12 cellular contexts compared by ENCODE assay signal in the genomic region with DNA sequence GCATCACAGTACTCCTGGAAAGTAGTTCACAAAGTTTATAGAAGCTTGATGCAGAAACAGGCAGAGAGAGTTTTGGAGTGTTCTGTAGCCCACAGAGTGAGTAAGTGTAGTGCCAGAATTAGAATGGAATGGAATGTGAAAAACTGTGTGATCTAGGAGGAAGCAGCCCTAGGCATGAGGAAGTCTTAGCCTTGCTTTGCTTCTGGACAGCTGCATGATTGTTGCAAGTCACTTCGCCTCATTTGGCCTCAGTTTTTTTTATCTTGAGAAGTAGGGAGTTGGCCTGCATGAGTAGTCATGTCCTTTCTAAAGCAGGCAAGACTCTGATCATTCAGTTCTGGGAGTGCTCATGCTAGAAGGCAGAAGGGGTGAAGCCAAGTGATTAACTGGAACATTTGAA. TPM values are rescaled to one million over a fixed set of nuclear protein-coding genes. Genes with fewer than 3 reads are reported as not detected.
DNase-seq lines count a peak whose midpoint lies in the region; ATAC-seq and TF ChIP-seq lines count a peak whose summit lies in the region.
"Had no signal": no experiment of that assay in that cellular context is flagged by ENCODE, and none has a peak within 500 bp of the region (broad histone marks: within the 10 kb centered on the region; RNA-seq: fewer than 3 reads in every experiment).

No MANE protein-coding gene starts in this region.

- POLR2A ChIA-PET in PC-9 (lab: Charles Lee; ENCODE audit: unreplicated experiment) (interaction anchor here (0.6 kb wide), 1 partner anchor 330 kb away, joined by 3 read pairs; no protein-coding TSS in a partner anchor), WTC11 (lab: Charles Lee) (no interaction called here)

- no peak overlapping the region for H3K27ac Mint-ChIP-seq in effector memory CD8-positive, alpha-beta T cell
- no peak overlapping the region for H3K27ac Mint-ChIP-seq in WTC11
- H3K27ac Mint-ChIP-seq: activated T-helper 17 cell treated with anti-CD3 and anti-CD28 coated beads, Interleukin-2, amount 50 U/mL, for 72 hours; stimulated activated naive CD8-positive, alpha-beta T cell treated with anti-CD3 and anti-CD28 coated beads, Interleukin-15, amount 100 ng/mL, for 72 hours had no signal

- H3K4me1 Mint-ChIP-seq in effector memory CD8-positive, alpha-beta T cell (ENCODE audit: low read depth in 2 of 2): no peaks in the 10 kb centered on the region
- H3K4me1 Mint-ChIP-seq in WTC11: no peaks in the 10 kb centered on the region
- H3K4me1 Mint-ChIP-seq: activated T-helper 17 cell treated with anti-CD3 and anti-CD28 coated beads, Interleukin-2, amount 50 U/mL, for 72 hours; stimulated activated naive CD8-positive, alpha-beta T cell treated with anti-CD3 and anti-CD28 coated beads, Interleukin-15, amount 100 ng/mL, for 72 hours had no signal

- intact Hi-C loops in PC-9 (cut with micrococcal nuclease; ENCODE audit: unreplicated experiment): no loop called here

- CTCF ChIA-PET in PC-9 (lab: Charles Lee) (interaction anchor here (0.6 to 1.5 kb wide), 3 partner anchors 35 to 296 kb away, joined by 3 read pairs; no protein-coding TSS in a partner anchor), WTC11 (lab: Charles Lee) (no interaction called here)

- H4K20me1 ChIP-seq in PC-9 (ENCODE audit: insufficient read depth): no peaks in the 10 kb centered on the region

- H3F3A ChIP-seq in PC-9 (ENCODE audit: insufficient read depth, low read depth): peaks cover 14% of the 10 kb centered on the region

- no peaks in the 10 kb centered on the region for H3K36me3 ChIP-seq in PC-9 (ENCODE audit: low read depth)
- H3K36me3 ChIP-seq: sigmoid colon had no signal

- DNase-seq in EL: peak; percentile 83
- peak; percentile 50 to 92 for DNase-seq in PC-9
- peak; percentile 75 for DNase-seq in fibroblast of villous mesenchyme (ENCODE audit: low read depth)
- peak; percentile 34 for DNase-seq in retinal pigment epithelial cell (ENCODE audit: low read depth)
- no peak for DNase-seq in effector memory CD8-positive, alpha-beta T cell
- no peak for DNase-seq in WTC11 (ENCODE audit: low spot score)
- DNase-seq in NCI-H1436 (lab: John Stamatoyannopoulos, UW): no peak
- no peak for DNase-seq in NCI-H1105 treated with DMSO at 0.1 percent for 48 hours (lab: John Stamatoyannopoulos, UW)
- DNase-seq: sigmoid colon; stimulated activated naive CD8-positive, alpha-beta T cell treated with anti-CD3 and anti-CD28 coated beads, Interleukin-15, amount 100 ng/mL, for 72 hours had no signal

- H3K4me3 ChIP-seq in PC-9: no peak overlapping the region
- H3K4me3 ChIP-seq in fibroblast of villous mesenchyme (ENCODE audit: low read depth, low read length): no peak overlapping the region
- no peak overlapping the region for H3K4me3 ChIP-seq in retinal pigment epithelial cell (ENCODE audit: low read length)
- H3K4me3 ChIP-seq: sigmoid colon had no signal

- H3K4me1 ChIP-seq in PC-9 (replicated peaks; ENCODE audit: insufficient read depth): peaks cover 20% of the 10 kb centered on the region

- H3K27ac ChIP-seq in PC-9: peak overlapping the region; percentile 57

- H3K9me3 ChIP-seq in PC-9 (ENCODE audit: insufficient read depth, low read depth): 0 out of 2 replicates have a peak, but pooled peaks cover 3% of the 10 kb centered on the region
- H3K9me3 ChIP-seq: sigmoid colon had no signal

- H3K9me3 Mint-ChIP-seq in effector memory CD8-positive, alpha-beta T cell: no peaks in the 10 kb centered on the region
- no peaks in the 10 kb centered on the region for H3K9me3 Mint-ChIP-seq in WTC11
- H3K9me3 Mint-ChIP-seq: activated T-helper 17 cell treated with anti-CD3 and anti-CD28 coated beads, Interleukin-2, amount 50 U/mL, for 72 hours; stimulated activated naive CD8-positive, alpha-beta T cell treated with anti-CD3 and anti-CD28 coated beads, Interleukin-15, amount 100 ng/mL, for 72 hours had no signal

- no peak overlapping the region for H3K4me3 Mint-ChIP-seq in effector memory CD8-positive, alpha-beta T cell
- no peak overlapping the region for H3K4me3 Mint-ChIP-seq in WTC11
- H3K4me3 Mint-ChIP-seq: activated T-helper 17 cell treated with anti-CD3 and anti-CD28 coated beads, Interleukin-2, amount 50 U/mL, for 72 hours; stimulated activated naive CD8-positive, alpha-beta T cell treated with anti-CD3 and anti-CD28 coated beads, Interleukin-15, amount 100 ng/mL, for 72 hours had no signal

- H3K9me2 ChIP-seq in PC-9 (ENCODE audit: insufficient read depth): no peaks in the 10 kb centered on the region

- H3K36me3 Mint-ChIP-seq in effector memory CD8-positive, alpha-beta T cell (ENCODE audit: insufficient read depth): no peaks in the 10 kb centered on the region
- no peaks in the 10 kb centered on the region for H3K36me3 Mint-ChIP-seq in WTC11

- peaks cover 10 to 11% of the 10 kb centered on the region in 2 donors for H3K27me3 Mint-ChIP-seq in effector memory CD8-positive, alpha-beta T cell
- H3K27me3 Mint-ChIP-seq in WTC11 (ENCODE audit: low read depth): no peaks in the 10 kb centered on the region

- H3K79me2 ChIP-seq in PC-9 (ENCODE audit: low read depth): no peaks in the 10 kb centered on the region

- peak overlapping the region; percentile 48 for H3K4me2 ChIP-seq in PC-9

- ATAC-seq in effector memory CD8-positive, alpha-beta T cell (replicated peaks): no peak
- ATAC-seq in WTC11: no peak
- ATAC-seq: activated T-helper 17 cell treated with anti-CD3 and anti-CD28 coated beads, Interleukin-2, amount 50 U/mL, for 72 hours; stimulated activated naive CD8-positive, alpha-beta T cell treated with anti-CD3 and anti-CD28 coated beads, Interleukin-15, amount 100 ng/mL, for 72 hours had no signal

- no peaks in the 10 kb centered on the region for H3K27me3 ChIP-seq in PC-9 (ENCODE audit: insufficient read depth, low read depth)
- H3K27me3 ChIP-seq: sigmoid colon had no signal

- no peak overlapping the region for H2AFZ ChIP-seq in PC-9

- TF ChIP-seq CTCF in PC-9 (conservative IDR thresholded peaks at IDR 0.05): no peak
- TF ChIP-seq CTCF in fibroblast of villous mesenchyme (IDR thresholded peaks at IDR 0.05; ENCODE audit: insufficient read depth, low read depth, low read length): no peak
- TF ChIP-seq CTCF in retinal pigment epithelial cell (conservative IDR thresholded peaks at IDR 0.05; ENCODE audit: low read depth, low read length): no peak
- TF ChIP-seq CTCF in WTC11 (IDR thresholded peaks at IDR 0.05): no peak

- no TSS peak for BruUV-seq in PC-9 (replicated peaks; lab: Mats Ljungman, UMichigan)

TF ChIP-seq in WTC11, 78 proteins besides CTCF, POLR2A, EP300 and RAD21 (continues in another document):
- no peak for TF ChIP-seq NR3C1 (CRISPR knock-in tag; conservative IDR thresholded peaks at IDR 0.05; ENCODE audit: low read depth)
- TF ChIP-seq NFYB (CRISPR knock-in tag; conservative IDR thresholded peaks at IDR 0.05; ENCODE audit: low read depth): no peak
- no peak for TF ChIP-seq ELF4 (CRISPR knock-in tag; IDR thresholded peaks at IDR 0.05; ENCODE audit: low read depth)
- TF ChIP-seq RELA (CRISPR knock-in tag; IDR thresholded peaks at IDR 0.05; ENCODE audit: borderline replicate concordance): no peak
- no peak for TF ChIP-seq SMAD3 (CRISPR knock-in tag; IDR thresholded peaks at IDR 0.05; ENCODE audit: borderline replicate concordance)
- TF ChIP-seq, protein P1, sequence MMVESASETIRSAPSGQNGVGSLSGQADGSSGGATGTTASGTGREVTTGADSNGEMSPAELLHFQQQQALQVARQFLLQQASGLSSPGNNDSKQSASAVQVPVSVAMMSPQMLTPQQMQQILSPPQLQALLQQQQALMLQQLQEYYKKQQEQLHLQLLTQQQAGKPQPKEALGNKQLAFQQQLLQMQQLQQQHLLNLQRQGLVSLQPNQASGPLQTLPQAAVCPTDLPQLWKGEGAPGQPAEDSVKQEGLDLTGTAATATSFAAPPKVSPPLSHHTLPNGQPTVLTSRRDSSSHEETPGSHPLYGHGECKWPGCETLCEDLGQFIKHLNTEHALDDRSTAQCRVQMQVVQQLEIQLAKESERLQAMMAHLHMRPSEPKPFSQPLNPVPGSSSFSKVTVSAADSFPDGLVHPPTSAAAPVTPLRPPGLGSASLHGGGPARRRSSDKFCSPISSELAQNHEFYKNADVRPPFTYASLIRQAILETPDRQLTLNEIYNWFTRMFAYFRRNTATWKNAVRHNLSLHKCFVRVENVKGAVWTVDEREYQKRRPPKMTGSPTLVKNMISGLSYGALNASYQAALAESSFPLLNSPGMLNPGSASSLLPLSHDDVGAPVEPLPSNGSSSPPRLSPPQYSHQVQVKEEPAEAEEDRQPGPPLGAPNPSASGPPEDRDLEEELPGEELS (CRISPR knock-in tag; IDR thresholded peaks at IDR 0.05): no peak
- no peak for TF ChIP-seq GABPB1 (CRISPR knock-in tag; IDR thresholded peaks at IDR 0.05)
- TF ChIP-seq ZNF425 (CRISPR knock-in tag; conservative IDR thresholded peaks at IDR 0.05): no peak
- no peak for TF ChIP-seq NFATC4 (CRISPR knock-in tag; IDR thresholded peaks at IDR 0.05)
- TF ChIP-seq PRRX2 (CRISPR knock-in tag; IDR thresholded peaks at IDR 0.05): no peak
- TF ChIP-seq ATF3 (CRISPR knock-in tag; conservative IDR thresholded peaks at IDR 0.05): no peak
- TF ChIP-seq ZNF396 (CRISPR knock-in tag; IDR thresholded peaks at IDR 0.05; ENCODE audit: borderline replicate concordance): no peak
- no peak for TF ChIP-seq RORB (CRISPR knock-in tag; IDR thresholded peaks at IDR 0.05)

RNA-seq across cellular contexts. Expression of gene SERPINB12, which starts 10.9 kb away (rescaled TPM):
- total RNA-seq in PC-9 (2021) (not detected in 2 replicates), fibroblast of villous mesenchyme (not detected in 2 replicates), WTC11 (2021) (not detected in 3 replicates)
- total RNA-seq: activated T-helper 17 cell treated with anti-CD3 and anti-CD28 coated beads, Interleukin-2, amount 50 U/mL, for 72 hours; glomerular endothelial cell; sigmoid colon had no signal

RNA-seq across cellular contexts. Expression of gene SERPINB13, which starts 34.0 kb away (rescaled TPM):
- total RNA-seq in PC-9 (2021) (not detected in 2 replicates), fibroblast of villous mesenchyme (not detected in 2 replicates), WTC11 (2021) (not detected in 3 replicates)
- total RNA-seq: activated T-helper 17 cell treated with anti-CD3 and anti-CD28 coated beads, Interleukin-2, amount 50 U/mL, for 72 hours; glomerular endothelial cell; sigmoid colon had no signal

Comparison
In these comparisons a context has a peak if more than half of its experiments do, and no peak if none do; other contexts are left out.
1. DNase-seq: peak in EL (single experiment), PC-9 (2 of 2), fibroblast of villous mesenchyme (single experiment) and retinal pigment epithelial cell (single experiment); none in effector memory CD8-positive, alpha-beta T cell (0 of 3), WTC11 (single experiment), NCI-H1436 (single experiment) and NCI-H1105 treated with DMSO at 0.1 percent for 48 hours (single experiment).